2 cellular contexts compared by ENCODE assay signal in genomic region chr2:149466635-149467034, GRCh38.
TF ChIP-seq lines count a peak whose summit lies in the region.

No MANE protein-coding gene starts in this region.

TF ChIP-seq in IMR-90, 13 proteins besides CTCF, POLR2A, EP300 and RAD21:
- TF ChIP-seq MAFK (IDR thresholded peaks at IDR 0.05; ENCODE audit: low read depth, low read length) (no peak), SMC3 (IDR thresholded peaks at IDR 0.05; ENCODE audit: low read depth, low read length) (no peak), CHD1 (IDR thresholded peaks at IDR 0.05; ENCODE audit: low read depth, low read length) (no peak), MXI1 (IDR thresholded peaks at IDR 0.05; ENCODE audit: borderline replicate concordance, low read depth, low read length) (no peak), MAZ (IDR thresholded peaks at IDR 0.05; ENCODE audit: borderline replicate concordance, low read depth, low read length) (no peak), RCOR1 (IDR thresholded peaks at IDR 0.05; ENCODE audit: insufficient replicate concordance, low read length) (no peak)
- TF ChIP-seq, protein P1, sequence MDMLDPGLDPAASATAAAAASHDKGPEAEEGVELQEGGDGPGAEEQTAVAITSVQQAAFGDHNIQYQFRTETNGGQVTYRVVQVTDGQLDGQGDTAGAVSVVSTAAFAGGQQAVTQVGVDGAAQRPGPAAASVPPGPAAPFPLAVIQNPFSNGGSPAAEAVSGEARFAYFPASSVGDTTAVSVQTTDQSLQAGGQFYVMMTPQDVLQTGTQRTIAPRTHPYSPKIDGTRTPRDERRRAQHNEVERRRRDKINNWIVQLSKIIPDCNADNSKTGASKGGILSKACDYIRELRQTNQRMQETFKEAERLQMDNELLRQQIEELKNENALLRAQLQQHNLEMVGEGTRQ (IDR thresholded peaks at IDR 0.05; ENCODE audit: low read depth, low read length) = no peak

TF ChIP-seq in GM23338, 12 proteins besides CTCF, POLR2A, EP300 and RAD21 (continued from another document):
- TF ChIP-seq EZH2phosphoT487 (IDR thresholded peaks at IDR 0.05; ENCODE audit: unreplicated experiment) (no peak), NANOG (IDR thresholded peaks at IDR 0.05; ENCODE audit: borderline replicate concordance) (no peak), CREB1 (CRISPR knock-in tag; IDR thresholded peaks at IDR 0.05; ENCODE audit: low read depth) (no peak), EZH2 (IDR thresholded peaks at IDR 0.05; ENCODE audit: low read depth, unreplicated experiment) (no peak), ZNF331 (CRISPR knock-in tag; IDR thresholded peaks at IDR 0.05; ENCODE audit: low read depth) (no peak), ZNF114 (CRISPR knock-in tag; IDR thresholded peaks at IDR 0.05) (no peak), POLR2AphosphoS5 (IDR thresholded peaks at IDR 0.05; ENCODE audit: low read depth) (no peak), STAT1 (IDR thresholded peaks at IDR 0.05; ENCODE audit: unreplicated experiment) (no peak)
- TF ChIP-seq, protein P2, sequence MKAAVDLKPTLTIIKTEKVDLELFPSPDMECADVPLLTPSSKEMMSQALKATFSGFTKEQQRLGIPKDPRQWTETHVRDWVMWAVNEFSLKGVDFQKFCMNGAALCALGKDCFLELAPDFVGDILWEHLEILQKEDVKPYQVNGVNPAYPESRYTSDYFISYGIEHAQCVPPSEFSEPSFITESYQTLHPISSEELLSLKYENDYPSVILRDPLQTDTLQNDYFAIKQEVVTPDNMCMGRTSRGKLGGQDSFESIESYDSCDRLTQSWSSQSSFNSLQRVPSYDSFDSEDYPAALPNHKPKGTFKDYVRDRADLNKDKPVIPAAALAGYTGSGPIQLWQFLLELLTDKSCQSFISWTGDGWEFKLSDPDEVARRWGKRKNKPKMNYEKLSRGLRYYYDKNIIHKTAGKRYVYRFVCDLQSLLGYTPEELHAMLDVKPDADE (IDR thresholded peaks at IDR 0.05) = no peak
- TF ChIP-seq, protein P3, sequence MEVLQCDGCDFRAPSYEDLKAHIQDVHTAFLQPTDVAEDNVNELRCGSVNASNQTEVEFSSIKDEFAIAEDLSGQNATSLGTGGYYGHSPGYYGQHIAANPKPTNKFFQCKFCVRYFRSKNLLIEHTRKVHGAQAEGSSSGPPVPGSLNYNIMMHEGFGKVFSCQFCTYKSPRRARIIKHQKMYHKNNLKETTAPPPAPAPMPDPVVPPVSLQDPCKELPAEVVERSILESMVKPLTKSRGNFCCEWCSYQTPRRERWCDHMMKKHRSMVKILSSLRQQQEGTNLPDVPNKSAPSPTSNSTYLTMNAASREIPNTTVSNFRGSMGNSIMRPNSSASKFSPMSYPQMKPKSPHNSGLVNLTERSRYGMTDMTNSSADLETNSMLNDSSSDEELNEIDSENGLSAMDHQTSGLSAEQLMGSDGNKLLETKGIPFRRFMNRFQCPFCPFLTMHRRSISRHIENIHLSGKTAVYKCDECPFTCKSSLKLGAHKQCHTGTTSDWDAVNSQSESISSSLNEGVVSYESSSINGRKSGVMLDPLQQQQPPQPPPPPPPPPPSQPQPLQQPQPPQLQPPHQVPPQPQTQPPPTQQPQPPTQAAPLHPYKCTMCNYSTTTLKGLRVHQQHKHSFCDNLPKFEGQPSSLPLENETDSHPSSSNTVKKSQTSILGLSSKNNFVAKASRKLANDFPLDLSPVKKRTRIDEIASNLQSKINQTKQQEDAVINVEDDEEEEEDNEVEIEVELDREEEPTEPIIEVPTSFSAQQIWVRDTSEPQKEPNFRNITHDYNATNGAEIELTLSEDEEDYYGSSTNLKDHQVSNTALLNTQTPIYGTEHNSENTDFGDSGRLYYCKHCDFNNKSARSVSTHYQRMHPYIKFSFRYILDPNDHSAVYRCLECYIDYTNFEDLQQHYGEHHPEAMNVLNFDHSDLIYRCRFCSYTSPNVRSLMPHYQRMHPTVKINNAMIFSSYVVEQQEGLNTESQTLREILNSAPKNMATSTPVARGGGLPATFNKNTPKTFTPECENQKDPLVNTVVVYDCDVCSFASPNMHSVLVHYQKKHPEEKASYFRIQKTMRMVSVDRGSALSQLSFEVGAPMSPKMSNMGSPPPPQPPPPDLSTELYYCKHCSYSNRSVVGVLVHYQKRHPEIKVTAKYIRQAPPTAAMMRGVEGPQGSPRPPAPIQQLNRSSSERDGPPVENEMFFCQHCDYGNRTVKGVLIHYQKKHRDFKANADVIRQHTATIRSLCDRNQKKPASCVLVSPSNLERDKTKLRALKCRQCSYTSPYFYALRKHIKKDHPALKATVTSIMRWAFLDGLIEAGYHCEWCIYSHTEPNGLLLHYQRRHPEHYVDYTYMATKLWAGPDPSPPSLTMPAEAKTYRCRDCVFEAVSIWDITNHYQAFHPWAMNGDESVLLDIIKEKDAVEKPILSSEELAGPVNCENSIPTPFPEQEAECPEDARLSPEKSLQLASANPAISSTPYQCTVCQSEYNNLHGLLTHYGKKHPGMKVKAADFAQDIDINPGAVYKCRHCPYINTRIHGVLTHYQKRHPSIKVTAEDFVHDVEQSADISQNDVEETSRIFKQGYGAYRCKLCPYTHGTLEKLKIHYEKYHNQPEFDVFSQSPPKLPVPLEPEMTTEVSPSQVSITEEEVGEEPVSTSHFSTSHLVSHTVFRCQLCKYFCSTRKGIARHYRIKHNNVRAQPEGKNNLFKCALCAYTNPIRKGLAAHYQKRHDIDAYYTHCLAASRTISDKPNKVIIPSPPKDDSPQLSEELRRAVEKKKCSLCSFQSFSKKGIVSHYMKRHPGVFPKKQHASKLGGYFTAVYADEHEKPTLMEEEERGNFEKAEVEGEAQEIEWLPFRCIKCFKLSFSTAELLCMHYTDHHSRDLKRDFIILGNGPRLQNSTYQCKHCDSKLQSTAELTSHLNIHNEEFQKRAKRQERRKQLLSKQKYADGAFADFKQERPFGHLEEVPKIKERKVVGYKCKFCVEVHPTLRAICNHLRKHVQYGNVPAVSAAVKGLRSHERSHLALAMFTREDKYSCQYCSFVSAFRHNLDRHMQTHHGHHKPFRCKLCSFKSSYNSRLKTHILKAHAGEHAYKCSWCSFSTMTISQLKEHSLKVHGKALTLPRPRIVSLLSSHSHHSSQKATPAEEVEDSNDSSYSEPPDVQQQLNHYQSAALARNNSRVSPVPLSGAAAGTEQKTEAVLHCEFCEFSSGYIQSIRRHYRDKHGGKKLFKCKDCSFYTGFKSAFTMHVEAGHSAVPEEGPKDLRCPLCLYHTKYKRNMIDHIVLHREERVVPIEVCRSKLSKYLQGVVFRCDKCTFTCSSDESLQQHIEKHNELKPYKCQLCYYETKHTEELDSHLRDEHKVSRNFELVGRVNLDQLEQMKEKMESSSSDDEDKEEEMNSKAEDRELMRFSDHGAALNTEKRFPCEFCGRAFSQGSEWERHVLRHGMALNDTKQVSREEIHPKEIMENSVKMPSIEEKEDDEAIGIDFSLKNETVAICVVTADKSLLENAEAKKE (CRISPR knock-in tag; IDR thresholded peaks at IDR 0.05) = no peak
- TF ChIP-seq, protein P4, sequence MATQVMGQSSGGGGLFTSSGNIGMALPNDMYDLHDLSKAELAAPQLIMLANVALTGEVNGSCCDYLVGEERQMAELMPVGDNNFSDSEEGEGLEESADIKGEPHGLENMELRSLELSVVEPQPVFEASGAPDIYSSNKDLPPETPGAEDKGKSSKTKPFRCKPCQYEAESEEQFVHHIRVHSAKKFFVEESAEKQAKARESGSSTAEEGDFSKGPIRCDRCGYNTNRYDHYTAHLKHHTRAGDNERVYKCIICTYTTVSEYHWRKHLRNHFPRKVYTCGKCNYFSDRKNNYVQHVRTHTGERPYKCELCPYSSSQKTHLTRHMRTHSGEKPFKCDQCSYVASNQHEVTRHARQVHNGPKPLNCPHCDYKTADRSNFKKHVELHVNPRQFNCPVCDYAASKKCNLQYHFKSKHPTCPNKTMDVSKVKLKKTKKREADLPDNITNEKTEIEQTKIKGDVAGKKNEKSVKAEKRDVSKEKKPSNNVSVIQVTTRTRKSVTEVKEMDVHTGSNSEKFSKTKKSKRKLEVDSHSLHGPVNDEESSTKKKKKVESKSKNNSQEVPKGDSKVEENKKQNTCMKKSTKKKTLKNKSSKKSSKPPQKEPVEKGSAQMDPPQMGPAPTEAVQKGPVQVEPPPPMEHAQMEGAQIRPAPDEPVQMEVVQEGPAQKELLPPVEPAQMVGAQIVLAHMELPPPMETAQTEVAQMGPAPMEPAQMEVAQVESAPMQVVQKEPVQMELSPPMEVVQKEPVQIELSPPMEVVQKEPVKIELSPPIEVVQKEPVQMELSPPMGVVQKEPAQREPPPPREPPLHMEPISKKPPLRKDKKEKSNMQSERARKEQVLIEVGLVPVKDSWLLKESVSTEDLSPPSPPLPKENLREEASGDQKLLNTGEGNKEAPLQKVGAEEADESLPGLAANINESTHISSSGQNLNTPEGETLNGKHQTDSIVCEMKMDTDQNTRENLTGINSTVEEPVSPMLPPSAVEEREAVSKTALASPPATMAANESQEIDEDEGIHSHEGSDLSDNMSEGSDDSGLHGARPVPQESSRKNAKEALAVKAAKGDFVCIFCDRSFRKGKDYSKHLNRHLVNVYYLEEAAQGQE (IDR thresholded peaks at IDR 0.05; ENCODE audit: unreplicated experiment) = no peak
